27 cellular contexts compared by ENCODE assay signal in the genomic region with DNA sequence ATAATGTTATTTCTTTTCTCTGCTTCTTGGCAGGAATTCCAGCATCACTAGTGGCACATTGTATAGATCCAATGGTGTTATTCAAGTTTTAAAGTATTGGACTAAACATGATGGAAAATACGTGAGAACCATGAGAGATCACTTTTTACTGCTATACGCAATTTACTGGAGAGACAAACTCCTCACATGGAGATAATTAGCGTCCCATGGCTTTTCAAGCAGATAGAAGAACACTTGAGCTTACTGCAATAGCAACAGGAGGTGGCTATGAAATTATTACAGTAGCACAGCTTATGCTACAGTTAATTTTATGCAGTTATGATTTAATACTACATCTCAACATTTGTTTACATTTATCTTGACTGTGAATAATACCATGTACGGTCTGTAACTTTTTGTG. TPM values are rescaled to one million over a fixed set of nuclear protein-coding genes. Genes with fewer than 3 reads are reported as not detected.
"Had no signal": no experiment of that assay in that cellular context is flagged by ENCODE, and none has a peak within 500 bp of the region (broad histone marks: within the 10 kb centered on the region; RNA-seq: fewer than 3 reads in every experiment).

No MANE protein-coding gene starts in this region.

- H3K27ac ChIP-seq: HL-60, RWPE1 had no signal

- DNase-seq: KBM-7; MV-4-11; NCI-H1048; NCI-H1105; NCI-H1436; NCI-H187; NCI-H2029; NCI-H2081 treated with DMSO at 0.1 percent for 48 hours; NCI-H226; NCI-H446; NCI-H510A treated with DMSO at 0.1 percent for 48 hours; NCI-H526; NCI-H748 treated with DMSO at 0.1 percent for 48 hours; NK-92 treated with Interleukin-12 subunit alpha and Interleukin-12 subunit beta, amount 100 ng/mL, for 24 hours; PC-3; SHP77; SK-N-SH; SW 1271; T-cell had no signal

- FAIRE-seq: HTR-8/SVneo had no signal

- H3K9ac ChIP-seq: SK-N-SH had no signal

- H3K9me3 ChIP-seq: SK-N-SH had no signal

- H3K4me2 ChIP-seq: SK-N-SH had no signal

- ATAC-seq: Panc1, PC-3, T-cell had no signal

RNA-seq across cellular contexts. Expression of a gene that starts 48.4 kb away (rescaled TPM):
- total RNA-seq: LHCN-M2, OCI-LY7, PC-3, SK-MEL-5, T-cell had no signal

RNA-seq across cellular contexts. Expression of a gene that starts 56.2 kb away (rescaled TPM):
- total RNA-seq: LHCN-M2, MCF 10A, OCI-LY7, PC-3, SK-MEL-5, T-cell had no signal
